Comparison of ENCODE assay signal across 26 cellular contexts in genomic region chr10:33235271-33235884, GRCh38.
DNase-seq lines count a peak whose midpoint lies in the region; ATAC-seq, FAIRE-seq and TF ChIP-seq lines count a peak whose summit lies in the region.
"Had no signal": no experiment of that assay in that cellular context is flagged by ENCODE, and none has a peak within 500 bp of the region (broad histone marks: within the 10 kb centered on the region; RNA-seq: fewer than 3 reads in every experiment).

No MANE protein-coding gene starts in this region.

- H3K4me2 ChIP-seq in endothelial cell of umbilical vein (ENCODE audit: insufficient read depth, low read length), result peak overlapping the region; percentile 33
- H3K4me2 ChIP-seq: GM23338 had no signal

- H3K79me2 ChIP-seq in endothelial cell of umbilical vein (ENCODE audit: control insufficient read depth, insufficient read depth, low read length), result peaks cover 34% of the 10 kb centered on the region

- intact Hi-C loops in heart left ventricle (cut with DNase I) (loop anchor here in 2 of 10 donors (2.0 to 5.0 kb wide), 2 partner anchors 19 to 33 kb away; no protein-coding TSS in a partner anchor), left cardiac atrium (cut with DNase I) (no loop called here), endothelial cell of umbilical vein (cut with micrococcal nuclease) (no loop called here), thyroid gland (cut with DNase I) (no loop called here)

- WGBS in heart left ventricle, 4 donors, result 48 to 62% (median 59%) methylated on average over 7 of the region's 7 CpGs
- 85 to 90% methylated on average over 7 of the region's 7 CpGs for WGBS in thyroid gland, 2 donors

- no peak for TF ChIP-seq CTCF in heart left ventricle (IDR thresholded peaks at IDR 0.05)
- no peak for TF ChIP-seq CTCF in endothelial cell of umbilical vein (IDR thresholded peaks at IDR 0.05; ENCODE audit: extremely low read depth in 1 of 2, insufficient read depth in 1 of 2, low read depth in 1 of 2, low read length in 2 of 2)
- no peak for TF ChIP-seq CTCF in nephron progenitor cell (IDR thresholded peaks at IDR 0.05)
- no peak for TF ChIP-seq CTCF in thyroid gland (IDR thresholded peaks at IDR 0.05)

- peak overlapping the region in 11 of 12 donors; percentile 50 to 76 (median 65) for H3K27ac ChIP-seq in heart left ventricle
- peak overlapping the region; percentile 99 for H3K27ac ChIP-seq in endothelial cell of umbilical vein (ENCODE audit: insufficient read depth, low read depth, low read length)
- peak overlapping the region; percentile 46 to 78 (median 67) for H3K27ac ChIP-seq in thyroid gland
- H3K27ac ChIP-seq: prostate gland had no signal

- H3K36me3 ChIP-seq in heart left ventricle (peaks cover 0 to 61% (median 34%) of the 10 kb centered on the region in 9 donors), endothelial cell of umbilical vein (ENCODE audit: control insufficient read depth in 2 of 2, extremely low read depth in 1 of 2, insufficient read depth in 2 of 2, low read length in 2 of 2) (peaks cover 2 to 5% of the 10 kb centered on the region in 2 experiments), thyroid gland (no peaks in the 10 kb centered on the region)
- H3K36me3 ChIP-seq: esophagus squamous epithelium, prostate gland, transverse colon had no signal

- H3K4me1 ChIP-seq in heart left ventricle (peaks cover 6 to 82% (median 63%) of the 10 kb centered on the region in 12 donors), endothelial cell of umbilical vein (ENCODE audit: control insufficient read depth, extremely low read depth, insufficient read depth, low read length) (peaks cover 65% of the 10 kb centered on the region), thyroid gland (peaks cover 27 to 32% of the 10 kb centered on the region in 2 donors)
- H3K4me1 ChIP-seq: prostate gland had no signal

- peaks cover 85% of the 10 kb centered on the region for H3K36me3 Mint-ChIP-seq in nephron progenitor cell (ENCODE audit: low read depth)
- H3K36me3 Mint-ChIP-seq: activated naive CD4-positive, alpha-beta T cell treated with anti-CD3 and anti-CD28 coated beads, Interleukin-2, amount 10 ng/mL, durations not matched to agents 7 days and 5 days; natural killer cell treated with Interleukin-12 subunit alpha and Interleukin-12 subunit beta and Interleukin-15 and Interleukin-18, amount 100 ng/mL, for 72 hours had no signal

- TF ChIP-seq POLR2A in heart left ventricle (IDR thresholded peaks at IDR 0.05), result no peak
- TF ChIP-seq POLR2A in endothelial cell of umbilical vein (IDR thresholded peaks at IDR 0.05; ENCODE audit: low read depth, low read length), result no peak
- TF ChIP-seq POLR2A in thyroid gland (IDR thresholded peaks at IDR 0.05), result no peak

- peak; percentile 37 for FAIRE-seq in endothelial cell of umbilical vein (lab: Jason Lieb, UNC)
- FAIRE-seq: GM12891 had no signal

- H3K27me3 ChIP-seq in heart left ventricle (no peaks in the 10 kb centered on the region), endothelial cell of umbilical vein (ENCODE audit: control insufficient read depth in 2 of 2, insufficient read depth in 2 of 2, low read length in 2 of 2) (no peaks in the 10 kb centered on the region), thyroid gland (no peaks in the 10 kb centered on the region)
- H3K27me3 ChIP-seq: esophagus squamous epithelium, spleen, transverse colon had no signal

- no peaks in the 10 kb centered on the region for H4K20me1 ChIP-seq in endothelial cell of umbilical vein (replicated peaks; ENCODE audit: control insufficient read depth, extremely low read depth, insufficient read depth, low read length)

- no peaks in the 10 kb centered on the region for H3K9me1 ChIP-seq in endothelial cell of umbilical vein (replicated peaks; ENCODE audit: control insufficient read depth, extremely low read depth, insufficient read depth, low read length)

- dilution Hi-C loops in endothelial cell of umbilical vein (cut with MboI; ENCODE audit: extremely low pct_ligation_motif_present, low sequenced_read_pairs), result no loop called here

- POLR2A ChIA-PET in endothelial cell of umbilical vein (lab: Charles Lee), result no interaction called here

- peaks cover 71% of the 10 kb centered on the region for H3K4me1 Mint-ChIP-seq in nephron progenitor cell
- H3K4me1 Mint-ChIP-seq: activated naive CD4-positive, alpha-beta T cell treated with anti-CD3 and anti-CD28 coated beads, Interleukin-2, amount 10 ng/mL, durations not matched to agents 7 days and 5 days; B cell had no signal

- H3K4me3 ChIP-seq in heart left ventricle, result no peak overlapping the region
- no peak overlapping the region for H3K4me3 ChIP-seq in endothelial cell of umbilical vein (replicated peaks in 1 of 3; ENCODE audit: insufficient read depth in 1 of 3, low read depth in 1 of 3, low read length in 3 of 3)
- no peak overlapping the region for H3K4me3 ChIP-seq in thyroid gland (replicated peaks in 1 of 3)
- H3K4me3 ChIP-seq: esophagus squamous epithelium, GM23338, prostate gland, spleen, transverse colon had no signal

- H3K27me3 Mint-ChIP-seq in nephron progenitor cell (ENCODE audit: low read depth, poor library complexity), result no peaks in the 10 kb centered on the region

- DNase-seq in heart left ventricle (no peak), left cardiac atrium (no peak), endothelial cell of umbilical vein (ENCODE audit: low read depth, low spot score) (peak; percentile 52), nephron progenitor cell (no peak), thyroid gland (peak in 1 of 2 donors; percentile 7), NCI-H82 (lab: John Stamatoyannopoulos, UW) (no peak)
- DNase-seq: activated CD8-positive, alpha-beta memory T cell treated with anti-CD3 and anti-CD28 coated beads for 24 hours; activated naive CD4-positive, alpha-beta T cell treated with anti-CD3 and anti-CD28 coated beads, Interleukin-2, amount 10 ng/mL, durations not matched to agents 7 days and 5 days; activated T-cell treated with anti-CD3 and anti-CD28 coated beads, Interleukin-2, amount 50 U/mL, for 4 hours; DMS79 treated with DMSO at 0.1 percent for 48 hours; effector CD4-positive, alpha-beta T cell; esophagus squamous epithelium; Karpas-422; midbrain; NCI-H187; spleen; stimulated activated CD4-positive, alpha-beta T cell treated with anti-CD3 and anti-CD28 coated beads, Interleukin-4, amount 100 ng/mL, for 1 hour; stimulated activated naive CD4-positive, alpha-beta T cell treated with Interleukin-2 at 50 U/mL for 16 hours; transverse colon had no signal

- peak overlapping the region; percentile 82 for H3K9ac ChIP-seq in endothelial cell of umbilical vein (replicated peaks; ENCODE audit: extremely low read depth, insufficient read depth, low read length)

- no peak overlapping the region for H2AFZ ChIP-seq in endothelial cell of umbilical vein (ENCODE audit: low read depth, low read length)
- H2AFZ ChIP-seq: GM23338 had no signal

- BruUV-seq in endothelial cell of umbilical vein (replicated peaks; lab: Mats Ljungman, UMichigan), result no TSS peak

- CTCF ChIA-PET in endothelial cell of umbilical vein (lab: Charles Lee), result interaction anchor here (1.3 to 2.2 kb wide), 2 partner anchors 14 to 20 kb away, joined by 4 to 20 read pairs; no protein-coding TSS in a partner anchor

- peak overlapping the region; percentile 7 for H3K4me3 Mint-ChIP-seq in nephron progenitor cell
- H3K4me3 Mint-ChIP-seq: activated naive CD4-positive, alpha-beta T cell treated with anti-CD3 and anti-CD28 coated beads, Interleukin-2, amount 10 ng/mL, durations not matched to agents 7 days and 5 days; activated T-cell treated with anti-CD3 and anti-CD28 coated beads, Interleukin-2, amount 50 U/mL, for 4 hours; B cell; GM23338; natural killer cell treated with Interleukin-12 subunit alpha and Interleukin-12 subunit beta and Interleukin-15 and Interleukin-18, amount 100 ng/mL, for 72 hours had no signal

- no peak for ATAC-seq in heart left ventricle
- ATAC-seq in left cardiac atrium, result no peak
- ATAC-seq in GM21381 (IDR thresholded peaks at IDR 0.05; ENCODE audit: unreplicated experiment), result no peak
- ATAC-seq in HG02884 (IDR thresholded peaks at IDR 0.05; ENCODE audit: unreplicated experiment), result no peak
- ATAC-seq: activated T-cell treated with anti-CD3 and anti-CD28 coated beads, Interleukin-2, amount 50 U/mL, for 4 hours; GM23338; natural killer cell treated with Interleukin-12 subunit alpha and Interleukin-12 subunit beta and Interleukin-15 and Interleukin-18, amount 100 ng/mL, for 72 hours had no signal

- peak overlapping the region; percentile 96 for H3K27ac Mint-ChIP-seq in nephron progenitor cell
- H3K27ac Mint-ChIP-seq: activated naive CD4-positive, alpha-beta T cell treated with anti-CD3 and anti-CD28 coated beads, Interleukin-2, amount 10 ng/mL, durations not matched to agents 7 days and 5 days; B cell; GM23338; natural killer cell treated with Interleukin-12 subunit alpha and Interleukin-12 subunit beta and Interleukin-15 and Interleukin-18, amount 100 ng/mL, for 72 hours had no signal

- H3K9me3 ChIP-seq in heart left ventricle (no peaks in the 10 kb centered on the region), endothelial cell of umbilical vein (replicated peaks; ENCODE audit: control insufficient read depth, insufficient read depth, low read length) (no peaks in the 10 kb centered on the region), thyroid gland (no peaks in the 10 kb centered on the region)
- H3K9me3 ChIP-seq: esophagus squamous epithelium, prostate gland, spleen, transverse colon had no signal

- H3K9me3 Mint-ChIP-seq in nephron progenitor cell, result peaks cover 3% of the 10 kb centered on the region
- H3K9me3 Mint-ChIP-seq: activated naive CD4-positive, alpha-beta T cell treated with anti-CD3 and anti-CD28 coated beads, Interleukin-2, amount 10 ng/mL, durations not matched to agents 7 days and 5 days; activated T-cell treated with anti-CD3 and anti-CD28 coated beads, Interleukin-2, amount 50 U/mL, for 4 hours; GM23338; natural killer cell treated with Interleukin-12 subunit alpha and Interleukin-12 subunit beta and Interleukin-15 and Interleukin-18, amount 100 ng/mL, for 72 hours had no signal

TF ChIP-seq in endothelial cell of umbilical vein, 7 proteins besides CTCF, POLR2A, EP300 and RAD21:
- TF ChIP-seq MAX (IDR thresholded peaks at IDR 0.05; ENCODE audit: insufficient read depth, insufficient read length) (no peak), EZH2 (IDR thresholded peaks at IDR 0.05; ENCODE audit: borderline replicate concordance, low read depth, low read length, severe bottlenecking) (no peak), JUN (IDR thresholded peaks at IDR 0.05; ENCODE audit: borderline replicate concordance, insufficient read depth, insufficient read length, low read depth) (no peak), GATA2 (IDR thresholded peaks at IDR 0.05; ENCODE audit: insufficient read depth, insufficient read length, low read depth, low read length) (no peak), MYC (IDR thresholded peaks at IDR 0.05; ENCODE audit: low read depth, low read length) (no peak), POLR2AphosphoS5 (IDR thresholded peaks at IDR 0.05; ENCODE audit: insufficient read depth, low read depth, low read length) (no peak), FOS (IDR thresholded peaks at IDR 0.05; ENCODE audit: borderline replicate concordance, insufficient read depth, low read length) (no peak)
